In genomic region chr9:15510789-15511575, GRCh38 we compare ENCODE assay signal across 8 cellular contexts. TPM values are rescaled to one million over a fixed set of nuclear protein-coding genes. Genes with fewer than 3 reads are reported as not detected.
DNase-seq lines count a peak whose midpoint lies in the region; ATAC-seq and TF ChIP-seq lines count a peak whose summit lies in the region.

Gene PSIP1, minus strand, starts transcription at chr9:15510970. Its CDS starts 782 bp downstream, at chr9:15510188.

- peaks cover 9% of the 10 kb centered on the region for H3F3A ChIP-seq in smooth muscle cell (ENCODE audit: low read depth)

- in situ Hi-C loops in ACHN (cut with HindIII; ENCODE audit: low pct_ligation_motif_present, low pct_unique_long_range_greater_than_20kb, low sequenced_read_pairs) = no loop called here

- no peaks in the 10 kb centered on the region for H3K4me1 ChIP-seq in breast epithelium
- peaks cover 26% of the 10 kb centered on the region for H3K4me1 ChIP-seq in smooth muscle cell (ENCODE audit: low read depth)

- peak within 1 kb of the TSS; percentile 92 for H3K4me2 ChIP-seq in smooth muscle cell

- DNase-seq in ACHN = peak; percentile 71
- DNase-seq in NCI-H2196 (lab: John Stamatoyannopoulos, UW; ENCODE audit: unreplicated experiment) = peak; percentile 98
- peak; percentile 84 for DNase-seq in WERI-Rb-1
- peak; percentile 45 to 62 for DNase-seq in breast epithelium (ENCODE audit: low spot score in 2 of 2)
- DNase-seq in iPS-NIHi7 (ENCODE audit: extremely low spot score) = peak; percentile 65
- DNase-seq in smooth muscle cell (lab: John Stamatoyannopoulos, UW; ENCODE audit: unreplicated experiment) = peak; percentile 77

- WGBS in smooth muscle cell (ENCODE audit: low lambda C conversion rate) = under 1% methylated on average over 72 of the region's 72 CpGs

- no peaks in the 10 kb centered on the region for H4K20me1 ChIP-seq in smooth muscle cell (ENCODE audit: low read depth)

- intact Hi-C loops in breast epithelium (cut with DNase I; ENCODE audit: low total_unique reads) = no loop called here

- H3K36me3 ChIP-seq in WERI-Rb-1 = peaks cover 45% of the 10 kb centered on the region
- no peaks in the 10 kb centered on the region for H3K36me3 ChIP-seq in breast epithelium
- peaks cover under 1% of the 10 kb centered on the region for H3K36me3 ChIP-seq in smooth muscle cell (ENCODE audit: low read depth)

- H3K27ac ChIP-seq in WERI-Rb-1 = peak within 1 kb of the TSS; percentile 100
- peak within 1 kb of the TSS; percentile 84 to 94 for H3K27ac ChIP-seq in breast epithelium
- peak within 1 kb of the TSS; percentile 96 for H3K27ac ChIP-seq in smooth muscle cell (ENCODE audit: low read depth)

- TF ChIP-seq CTCF in WERI-Rb-1 (IDR thresholded peaks at IDR 0.05; ENCODE audit: low read depth, low read length) (no peak), breast epithelium (IDR thresholded peaks at IDR 0.05) (peak in 2 of 3 donors; percentile 44 to 45), smooth muscle cell (IDR thresholded peaks at IDR 0.05; ENCODE audit: borderline replicate concordance, insufficient read depth, poor library complexity, severe bottlenecking) (no peak)

- no peaks in the 10 kb centered on the region for H3K9me3 ChIP-seq in WERI-Rb-1 (ENCODE audit: severe bottlenecking)
- no peaks in the 10 kb centered on the region for H3K9me3 ChIP-seq in breast epithelium
- H3K9me3 ChIP-seq in smooth muscle cell (replicated peaks; ENCODE audit: low read depth) = no peaks in the 10 kb centered on the region

- H3K9ac ChIP-seq in smooth muscle cell (ENCODE audit: low read depth) = peak within 1 kb of the TSS; percentile 98

- H3K4me3 ChIP-seq in WERI-Rb-1 (ENCODE audit: low read depth, low read length) (peak within 1 kb of the TSS; percentile 95), breast epithelium (peak within 1 kb of the TSS; percentile 83 to 99 (median 98)), smooth muscle cell (peak within 1 kb of the TSS; percentile 98)

- H2AFZ ChIP-seq in smooth muscle cell (ENCODE audit: low read depth) = peak within 1 kb of the TSS; percentile 99

- no peak for TF ChIP-seq POLR2A in breast epithelium (IDR thresholded peaks at IDR 0.05)

- peaks cover 23% of the 10 kb centered on the region for H3K79me2 ChIP-seq in smooth muscle cell (ENCODE audit: low read depth)

- H3K27me3 ChIP-seq in WERI-Rb-1 (ENCODE audit: insufficient read depth, low read depth, severe bottlenecking) = no peaks in the 10 kb centered on the region
- H3K27me3 ChIP-seq in breast epithelium = no peaks in the 10 kb centered on the region
- no peaks in the 10 kb centered on the region for H3K27me3 ChIP-seq in smooth muscle cell (ENCODE audit: low read depth)

- peak; percentile 80 for ATAC-seq in GM18873 (IDR thresholded peaks at IDR 0.05; ENCODE audit: low FRiP score, unreplicated experiment)
- ATAC-seq in HG03135 (IDR thresholded peaks at IDR 0.05; ENCODE audit: unreplicated experiment) = peak; percentile 75

RNA-seq across cellular contexts. Expression of gene PSIP1, which starts in this region (rescaled TPM):
- total RNA-seq in breast epithelium (10 to 100 TPM; 28.0 to 39.1 (median 39.0) TPM), smooth muscle cell (25.1 and 32.9 TPM in 2 replicates)
- 31.0 and 31.9 TPM in 2 replicates for polyA plus RNA-seq in smooth muscle cell

Comparison
In these comparisons a context has a peak if more than half of its experiments do, and no peak if none do; other contexts are left out.
1. Peak in every context shown above with its lines: DNase-seq, ATAC-seq, H3K4me3 ChIP-seq and H3K27ac ChIP-seq.
2. CTCF ChIP-seq: peak in breast epithelium (2 of 3); none in WERI-Rb-1 (single experiment) and smooth muscle cell (single experiment).